9 cellular contexts compared by ENCODE assay signal in the genomic region with DNA sequence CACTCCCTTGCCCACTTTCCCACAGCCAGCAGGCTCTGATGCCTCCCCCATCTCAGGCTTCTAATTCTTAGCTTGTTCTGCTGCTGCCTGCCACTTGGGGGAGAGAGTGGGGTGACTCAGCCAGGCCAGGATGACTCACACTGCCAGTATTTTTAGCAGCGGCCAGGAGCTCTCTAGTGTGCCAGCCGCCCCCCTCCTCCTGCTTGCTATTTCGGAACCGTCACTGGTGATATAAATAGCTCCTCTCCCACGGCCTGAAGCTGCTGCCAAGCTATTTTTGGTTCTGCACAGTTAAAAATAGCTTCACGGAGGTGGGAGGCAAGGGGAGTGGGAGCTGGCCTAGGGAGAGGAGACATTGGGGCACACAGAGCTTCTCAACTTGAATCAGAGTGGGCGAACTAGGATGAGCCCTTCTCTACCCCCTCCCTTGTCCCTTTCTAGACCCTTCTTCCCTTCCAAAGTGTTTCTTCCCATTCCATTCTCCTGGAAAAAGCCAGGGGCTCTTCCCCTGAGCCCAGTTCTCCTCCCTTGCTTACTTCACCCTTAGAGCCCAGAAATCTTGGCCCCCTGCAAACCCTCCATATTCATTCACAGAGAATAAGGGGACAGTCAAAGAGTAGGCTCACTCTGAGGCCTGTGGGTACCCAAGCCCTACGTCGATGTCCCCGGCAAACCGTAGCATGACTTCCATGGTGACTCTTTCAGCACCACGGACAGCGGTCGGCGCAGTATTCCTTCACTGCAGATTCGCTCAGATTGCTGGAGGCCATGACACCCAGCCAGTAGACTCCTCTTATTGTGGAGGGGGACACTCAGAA. TPM values are rescaled to one million over a fixed set of nuclear protein-coding genes. Genes with fewer than 3 reads are reported as not detected.
DNase-seq lines count a peak whose midpoint lies in the region; ATAC-seq and TF ChIP-seq lines count a peak whose summit lies in the region.
"Had no signal": no experiment of that assay in that cellular context is flagged by ENCODE, and none has a peak within 500 bp of the region (broad histone marks: within the 10 kb centered on the region; RNA-seq: fewer than 3 reads in every experiment).

No MANE protein-coding gene starts in this region.

- no peak overlapping the region for H3K4me3 ChIP-seq in adrenal gland
- H3K4me3 ChIP-seq in heart right ventricle, result no peak overlapping the region

- H3K27ac ChIP-seq in adrenal gland, result peak overlapping the region in 1 of 5 donors; percentile 21
- peak overlapping the region in 2 of 10 donors; percentile 43 to 55 for H3K27ac ChIP-seq in heart right ventricle

- peak; percentile 55 for DNase-seq in GDM1 (lab: John Stamatoyannopoulos, UW)
- peak; percentile 95 for DNase-seq in MV-4-11 (lab: John Stamatoyannopoulos, UW)
- peak; percentile 31 for DNase-seq in T follicular helper cell (ENCODE audit: low read depth)
- DNase-seq in adrenal gland, result peak; percentile 84 to 97 (median 94)
- DNase-seq in heart right ventricle, result peak; percentile 71 to 85
- DNase-seq in renal cortical epithelial cell (ENCODE audit: low read depth), result peak; percentile 88

- intact Hi-C loops in adrenal gland (cut with DNase I), result no loop called here
- intact Hi-C loops in heart right ventricle (cut with DNase I), result loop anchor here in 3 of 10 donors (10.0 kb wide), 2 partner anchors 266 to 416 kb away; no protein-coding TSS in a partner anchor

- peak in 5 of 6 experiments; percentile 28 to 59 (median 45) for TF ChIP-seq CTCF in adrenal gland (IDR thresholded peaks at IDR 0.05)
- TF ChIP-seq CTCF in heart right ventricle (IDR thresholded peaks at IDR 0.05), result peak in 7 of 9 donors; percentile 21 to 56 (median 38)

- H3K9me3 ChIP-seq in adrenal gland (replicated peaks in 1 of 3) (no peaks in the 10 kb centered on the region), heart right ventricle (peaks cover 0 to 7% (median 0%) of the 10 kb centered on the region in 11 donors)

- WGBS in adrenal gland, 4 donors, result 7 to 11% (median 9%) methylated on average over 12 to 16 of the region's 16 CpGs
- 3 to 5% methylated on average over 16 of the region's 16 CpGs for WGBS in heart right ventricle, 2 donors

- H3K4me1 ChIP-seq in adrenal gland (replicated peaks in 1 of 2) (peaks cover 0 to 8% of the 10 kb centered on the region in 2 donors), heart right ventricle (peaks cover 0 to 52% (median 30%) of the 10 kb centered on the region in 9 donors)

- H3K36me3 ChIP-seq in adrenal gland (replicated peaks in 1 of 2), result no peaks in the 10 kb centered on the region
- H3K36me3 ChIP-seq in heart right ventricle, result no peaks in the 10 kb centered on the region

- no peaks in the 10 kb centered on the region for H3K27me3 ChIP-seq in adrenal gland
- H3K27me3 ChIP-seq in heart right ventricle, result peaks cover 0 to 46% (median 10%) of the 10 kb centered on the region in 7 donors

- no peak for TF ChIP-seq POLR2A in adrenal gland (IDR thresholded peaks at IDR 0.05)

- peak; percentile 78 to 97 (median 93) for ATAC-seq in heart right ventricle
- no peak for ATAC-seq in GM19452 (IDR thresholded peaks at IDR 0.05; ENCODE audit: unreplicated experiment)
- no peak for ATAC-seq in HG03432 (IDR thresholded peaks at IDR 0.05; ENCODE audit: unreplicated experiment)

RNA-seq across cellular contexts. Expression of gene NPAS4, which starts 2.5 kb away (rescaled TPM):
- total RNA-seq in adrenal gland (under 1 TPM in 2 of 8 donors, not detected in 6; 0.47 to 0.55 TPM), heart right ventricle (not detected), renal cortical epithelial cell (not detected in 2 replicates)
- polyA plus RNA-seq in adrenal gland (under 1 TPM; 0.24 to 0.72 (median 0.26) TPM), heart right ventricle (under 1 TPM in 1 of 2 donors, not detected in 1; 0.04 TPM)
- total RNA-seq: glomerular endothelial cell had no signal

RNA-seq across cellular contexts. Expression of gene MRPL11, which starts 20.3 kb away (rescaled TPM):
- 10 to 100 TPM; 27.7 to 42.2 (median 32.7) TPM for total RNA-seq in adrenal gland
- 10 to 100 TPM; 22.3 to 40.6 (median 27.3) TPM for polyA plus RNA-seq in adrenal gland
- total RNA-seq in heart right ventricle, result 10 to 100 TPM; 37.2 to 57.2 (median 48.2) TPM
- 10 to 100 TPM; 33.3 to 51.0 TPM for polyA plus RNA-seq in heart right ventricle
- 33.3 and 52.4 TPM in 2 replicates for total RNA-seq in renal cortical epithelial cell

RNA-seq across cellular contexts. Expression of gene SLC29A2, which starts 46.8 kb away (rescaled TPM):
- total RNA-seq in adrenal gland, result 1 to 10 TPM in 5 of 8 donors, under 1 TPM in 2, not detected in 1; 0.84 to 2.3 (median 1.1) TPM
- 1 to 10 TPM in 2 of 3 donors, under 1 TPM in 1; 0.48 to 4.7 (median 4.5) TPM for polyA plus RNA-seq in adrenal gland
- total RNA-seq in heart right ventricle, result 10 to 100 TPM in 3 of 10 donors, 1 to 10 TPM in 7; 7.8 to 28.0 (median 9.5) TPM
- 10 to 100 TPM; 25.9 to 50.6 TPM for polyA plus RNA-seq in heart right ventricle
- 1.4 and 5.3 TPM in 2 replicates for total RNA-seq in renal cortical epithelial cell

RNA-seq across cellular contexts. Expression of gene PELI3, which starts 48.3 kb away (rescaled TPM):
- 10 to 100 TPM; 15.2 to 34.3 (median 21.8) TPM for total RNA-seq in adrenal gland
- polyA plus RNA-seq in adrenal gland, result 10 to 100 TPM in 2 of 3 donors, 1 to 10 TPM in 1; 6.4 to 24.5 (median 13.0) TPM
- 10 to 100 TPM in 1 of 10 donors, 1 to 10 TPM in 9; 5.3 to 10.9 (median 6.5) TPM for total RNA-seq in heart right ventricle
- 1 to 10 TPM; 3.5 to 7.2 TPM for polyA plus RNA-seq in heart right ventricle
- 4.9 and 6.7 TPM in 2 replicates for total RNA-seq in renal cortical epithelial cell

Comparison
In these comparisons a context has a peak if more than half of its experiments do, and no peak if none do; other contexts are left out.
1. DNase-seq: peak in every context shown above with its lines; median percentile 95 in MV-4-11; 94 in adrenal gland; 88 in renal cortical epithelial cell; 78 in heart right ventricle; 55 in GDM1; 31 in T follicular helper cell.
2. ATAC-seq: peak in heart right ventricle (8 of 8); none in GM19452 (single experiment) and HG03432 (single experiment).